18 cellular contexts compared by ENCODE assay signal in the genomic region with DNA sequence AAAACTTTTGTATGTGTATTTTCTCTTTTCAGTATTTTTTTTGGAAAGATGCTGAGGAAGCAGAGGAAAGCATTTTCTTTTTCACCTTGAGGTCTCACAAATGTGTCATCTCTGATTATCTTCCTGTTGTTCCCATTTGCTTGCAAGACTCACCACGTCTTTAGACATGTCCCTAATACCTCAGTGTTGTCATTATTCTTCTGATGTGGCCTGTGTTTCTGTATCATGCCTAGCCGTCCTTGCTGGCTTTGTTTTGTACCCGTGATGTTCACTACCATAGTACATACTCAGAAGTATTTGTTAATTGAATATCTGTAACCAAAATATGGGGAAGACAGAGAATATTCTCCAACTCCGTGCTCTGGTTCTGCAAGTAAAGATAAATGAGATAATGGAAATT. TPM values are rescaled to one million over a fixed set of nuclear protein-coding genes. Genes with fewer than 3 reads are reported as not detected.
DNase-seq lines count a peak whose midpoint lies in the region; ATAC-seq, FAIRE-seq and TF ChIP-seq lines count a peak whose summit lies in the region.
"Had no signal": no experiment of that assay in that cellular context is flagged by ENCODE, and none has a peak within 500 bp of the region (broad histone marks: within the 10 kb centered on the region; RNA-seq: fewer than 3 reads in every experiment).

No MANE protein-coding gene starts in this region.

- no peak overlapping the region for H3K4me3 ChIP-seq in CD8-positive, alpha-beta memory T cell (ENCODE audit: low read length)
- H3K4me3 ChIP-seq in astrocyte (ENCODE audit: insufficient read depth, low read depth, low read length) (no peak overlapping the region), osteoblast (ENCODE audit: insufficient read depth, low read length) (no peak overlapping the region)
- H3K4me3 ChIP-seq: GM23248, psoas muscle, thyroid gland had no signal

- H3K4me1 ChIP-seq in CD8-positive, alpha-beta memory T cell (ENCODE audit: insufficient read depth, low read length) = peaks cover 7% of the 10 kb centered on the region
- H3K4me1 ChIP-seq in astrocyte (ENCODE audit: insufficient read depth, low read length) (peaks cover 12% of the 10 kb centered on the region), osteoblast (ENCODE audit: insufficient read depth, low read length) (peaks cover 6% of the 10 kb centered on the region)
- H3K4me1 ChIP-seq: psoas muscle, thyroid gland had no signal

- no peak overlapping the region for H3K4me3 Mint-ChIP-seq in activated CD8-positive, alpha-beta memory T cell treated with anti-CD3 and anti-CD28 coated beads, Interleukin-2, amount 10 ng/mL, durations not matched to agents 7 days and 5 days
- H3K4me3 Mint-ChIP-seq in CD8-positive, alpha-beta memory T cell = peak overlapping the region in 1 of 7 donors; percentile 22
- no peak overlapping the region for H3K4me3 Mint-ChIP-seq in astrocyte (ENCODE audit: unreplicated experiment)
- H3K4me3 Mint-ChIP-seq: activated T-cell treated with anti-CD3 and anti-CD28 coated beads, Interleukin-2, amount 50 U/mL, for 4 hours had no signal

- no peaks in the 10 kb centered on the region for H3K9me3 ChIP-seq in CD8-positive, alpha-beta memory T cell (ENCODE audit: low read length)
- H3K9me3 ChIP-seq in astrocyte (ENCODE audit: insufficient read depth, low read depth, low read length) (no peaks in the 10 kb centered on the region), osteoblast (ENCODE audit: low read depth, low read length) (no peaks in the 10 kb centered on the region)
- H3K9me3 ChIP-seq: psoas muscle, thyroid gland had no signal

- POLR2A ChIA-PET in CD8-positive, alpha-beta memory T cell (lab: Charles Lee) = no interaction called here

- peak overlapping the region; percentile 74 for H3K27ac Mint-ChIP-seq in activated CD8-positive, alpha-beta memory T cell treated with anti-CD3 and anti-CD28 coated beads, Interleukin-2, amount 10 ng/mL, durations not matched to agents 7 days and 5 days
- H3K27ac Mint-ChIP-seq in CD8-positive, alpha-beta memory T cell = peak overlapping the region in 5 of 8 donors; percentile 20 to 75 (median 64)
- peak overlapping the region; percentile 16 for H3K27ac Mint-ChIP-seq in astrocyte (ENCODE audit: unreplicated experiment)

- H3K36me3 ChIP-seq in CD8-positive, alpha-beta memory T cell (ENCODE audit: insufficient read depth, low read length) = no peaks in the 10 kb centered on the region
- H3K36me3 ChIP-seq in astrocyte (ENCODE audit: insufficient read depth, low read length) (no peaks in the 10 kb centered on the region), osteoblast (ENCODE audit: insufficient read depth, low read length) (no peaks in the 10 kb centered on the region)
- H3K36me3 ChIP-seq: thyroid gland had no signal

- no peaks in the 10 kb centered on the region for H3K79me2 ChIP-seq in astrocyte (ENCODE audit: insufficient read depth, low read length)
- H3K79me2 ChIP-seq in osteoblast (ENCODE audit: insufficient read depth, low read length) = no peaks in the 10 kb centered on the region

- no peak overlapping the region for H2AFZ ChIP-seq in astrocyte (ENCODE audit: low read depth, low read length)
- no peak overlapping the region for H2AFZ ChIP-seq in osteoblast (ENCODE audit: low read length)
- H2AFZ ChIP-seq: GM23248 had no signal

- TF ChIP-seq CTCF in astrocyte (IDR thresholded peaks at IDR 0.05; ENCODE audit: insufficient read depth, low read depth, low read length) = no peak
- TF ChIP-seq CTCF in osteoblast (IDR thresholded peaks at IDR 0.05; ENCODE audit: extremely low read depth, low read depth, low read length) = no peak

- no peaks in the 10 kb centered on the region for H3K36me3 Mint-ChIP-seq in activated CD8-positive, alpha-beta memory T cell treated with anti-CD3 and anti-CD28 coated beads, Interleukin-2, amount 10 ng/mL, durations not matched to agents 7 days and 5 days
- H3K36me3 Mint-ChIP-seq in CD8-positive, alpha-beta memory T cell = no peaks in the 10 kb centered on the region
- H3K36me3 Mint-ChIP-seq in astrocyte (ENCODE audit: low read depth, unreplicated experiment) = no peaks in the 10 kb centered on the region

- peak; percentile 13 for FAIRE-seq in astrocyte (lab: Jason Lieb, UNC)

- H3K9me3 Mint-ChIP-seq in activated CD8-positive, alpha-beta memory T cell treated with anti-CD3 and anti-CD28 coated beads, Interleukin-2, amount 10 ng/mL, durations not matched to agents 7 days and 5 days (ENCODE audit: low read depth) = no peaks in the 10 kb centered on the region
- H3K9me3 Mint-ChIP-seq in CD8-positive, alpha-beta memory T cell = no peaks in the 10 kb centered on the region
- no peaks in the 10 kb centered on the region for H3K9me3 Mint-ChIP-seq in astrocyte (ENCODE audit: unreplicated experiment)
- H3K9me3 Mint-ChIP-seq: activated T-cell treated with anti-CD3 and anti-CD28 coated beads, Interleukin-2, amount 50 U/mL, for 4 hours had no signal

- H3K4me2 ChIP-seq in astrocyte (ENCODE audit: low read length) (no peak overlapping the region), osteoblast (ENCODE audit: insufficient read depth, low read length) (no peak overlapping the region)

- no peak for DNase-seq in activated CD8-positive, alpha-beta memory T cell treated with anti-CD3 and anti-CD28 coated beads, Interleukin-2, amount 10 ng/mL, durations not matched to agents 7 days and 5 days
- DNase-seq in activated CD8-positive, alpha-beta memory T cell treated with anti-CD3 and anti-CD28 coated beads, Interleukin-2, amount 50 U/mL, for 4 hours = no peak
- DNase-seq in CD8-positive, alpha-beta memory T cell = peak in 1 of 5 donors; percentile 9
- DNase-seq in astrocyte (ENCODE audit: low read depth) (no peak), osteoblast (ENCODE audit: insufficient read length, low spot score, missing footprints) (no peak), iPS-NIHi7 (ENCODE audit: extremely low spot score) (no peak), 8988T (no peak)
- no peak for DNase-seq in stimulated activated naive CD4-positive, alpha-beta T cell (lab: John Stamatoyannopoulos, UW)
- DNase-seq: activated CD4-positive, CD25-positive, alpha-beta regulatory T cell treated with anti-CD3 and anti-CD28 coated beads, Interleukin-2, amount 50 U/mL, for 72 hours; activated T-cell treated with anti-CD3 and anti-CD28 coated beads, Interleukin-2, amount 50 U/mL, for 4 hours; psoas muscle; thyroid gland had no signal

- H4K20me1 ChIP-seq in astrocyte (ENCODE audit: insufficient read depth, low read length) (no peaks in the 10 kb centered on the region), osteoblast (ENCODE audit: insufficient read depth, low read length) (no peaks in the 10 kb centered on the region)

- H3K4me1 Mint-ChIP-seq in activated CD8-positive, alpha-beta memory T cell treated with anti-CD3 and anti-CD28 coated beads, Interleukin-2, amount 10 ng/mL, durations not matched to agents 7 days and 5 days = peaks cover 53% of the 10 kb centered on the region
- peaks cover 10 to 28% (median 23%) of the 10 kb centered on the region in 3 donors for H3K4me1 Mint-ChIP-seq in CD8-positive, alpha-beta memory T cell
- H3K4me1 Mint-ChIP-seq in astrocyte (ENCODE audit: low read depth, unreplicated experiment) = peaks cover 11% of the 10 kb centered on the region

- H3K27me3 ChIP-seq in CD8-positive, alpha-beta memory T cell (ENCODE audit: insufficient read depth, low read length, poor library complexity, severe bottlenecking) = no peaks in the 10 kb centered on the region
- H3K27me3 ChIP-seq in astrocyte (ENCODE audit: insufficient read depth, low read length) = no peaks in the 10 kb centered on the region
- H3K27me3 ChIP-seq in osteoblast (ENCODE audit: insufficient read depth, low read length) = no peaks in the 10 kb centered on the region
- H3K27me3 ChIP-seq: thyroid gland had no signal

- CTCF ChIA-PET in activated CD8-positive, alpha-beta memory T cell treated with anti-CD3 and anti-CD28 coated beads, Interleukin-2, amount 10 ng/mL, durations not matched to agents 7 days and 5 days (lab: Charles Lee) = interaction anchor here (1.1 to 9.6 kb wide), 8 partner anchors 44 to 132 kb away, joined by 3 to 222 read pairs (median 10); no protein-coding TSS in a partner anchor
- CTCF ChIA-PET in CD8-positive, alpha-beta memory T cell (lab: Charles Lee) = interaction anchor here (1.0 to 7.0 kb wide), 9 partner anchors 15 to 121 kb away, joined by 5 to 99 read pairs (median 9); no protein-coding TSS in a partner anchor

- H3K27ac ChIP-seq in CD8-positive, alpha-beta memory T cell (ENCODE audit: low read depth, low read length) = no peak overlapping the region
- H3K27ac ChIP-seq in astrocyte (ENCODE audit: low read depth, low read length) = peak overlapping the region; percentile 37
- peak overlapping the region; percentile 24 for H3K27ac ChIP-seq in osteoblast (ENCODE audit: low read depth, low read length)
- H3K27ac ChIP-seq: GM23248, psoas muscle, thyroid gland had no signal

- H3K27me3 Mint-ChIP-seq in activated CD8-positive, alpha-beta memory T cell treated with anti-CD3 and anti-CD28 coated beads, Interleukin-2, amount 10 ng/mL, durations not matched to agents 7 days and 5 days = no peaks in the 10 kb centered on the region
- no peaks in the 10 kb centered on the region for H3K27me3 Mint-ChIP-seq in CD8-positive, alpha-beta memory T cell
- H3K27me3 Mint-ChIP-seq in astrocyte (ENCODE audit: low read depth, unreplicated experiment) = no peaks in the 10 kb centered on the region

- ATAC-seq in activated CD8-positive, alpha-beta memory T cell treated with anti-CD3 and anti-CD28 coated beads, Interleukin-2, amount 10 ng/mL, durations not matched to agents 7 days and 5 days = peak; percentile 40

- peak overlapping the region; percentile 28 for H3K9ac ChIP-seq in astrocyte (ENCODE audit: low read length)
- H3K9ac ChIP-seq: GM23248 had no signal

RNA-seq across cellular contexts. Expression of gene P2RY14, which starts 5.0 kb away (rescaled TPM):
- 1 to 10 TPM; 2.2 to 4.7 TPM for total RNA-seq in activated CD8-positive, alpha-beta memory T cell treated with anti-CD3 and anti-CD28 coated beads, Interleukin-2, amount 10 ng/mL, durations not matched to agents 7 days and 5 days
- 1 to 10 TPM in 1 of 2 experiments, under 1 TPM in 1; 0.84 to 1.3 TPM for total RNA-seq in CD8-positive, alpha-beta memory T cell
- 4.3 TPM for polyA plus RNA-seq in CD8-positive, alpha-beta memory T cell
- 0.11 TPM in 1 of 2 replicates, not detected in the other for total RNA-seq in astrocyte
- not detected in 2 replicates for total RNA-seq in osteoblast
- total RNA-seq: A673, chondrocyte, GM23248, HT1080, OCI-LY7 had no signal
- polyA plus RNA-seq: GM23248, neural cell had no signal

RNA-seq across cellular contexts. Expression of gene GPR87, which starts 33.2 kb away (rescaled TPM):
- under 1 TPM; 0.40 to 0.53 TPM for total RNA-seq in activated CD8-positive, alpha-beta memory T cell treated with anti-CD3 and anti-CD28 coated beads, Interleukin-2, amount 10 ng/mL, durations not matched to agents 7 days and 5 days
- 1 to 10 TPM in 1 of 2 experiments, under 1 TPM in 1; 0.61 to 1.2 TPM for total RNA-seq in CD8-positive, alpha-beta memory T cell
- polyA plus RNA-seq in CD8-positive, alpha-beta memory T cell = not detected
- total RNA-seq in astrocyte (12.1 and 15.5 TPM in 2 replicates), osteoblast (not detected in 2 replicates)
- total RNA-seq: A673, chondrocyte, OCI-LY7, psoas muscle, thyroid gland had no signal
- polyA plus RNA-seq: GM23248, neural cell, psoas muscle had no signal

RNA-seq across cellular contexts. Expression of gene P2RY13, which starts 46.0 kb away (rescaled TPM):
- total RNA-seq in activated CD8-positive, alpha-beta memory T cell treated with anti-CD3 and anti-CD28 coated beads, Interleukin-2, amount 10 ng/mL, durations not matched to agents 7 days and 5 days = not detected
- total RNA-seq in CD8-positive, alpha-beta memory T cell = not detected
- not detected for polyA plus RNA-seq in CD8-positive, alpha-beta memory T cell
- total RNA-seq in astrocyte (not detected in 2 replicates), osteoblast (not detected in 2 replicates)
- total RNA-seq: A673; activated T-cell treated with anti-CD3 and anti-CD28 coated beads, Interleukin-2, amount 50 U/mL, for 4 hours; chondrocyte; GM23248; HT1080; OCI-LY7 had no signal
- polyA plus RNA-seq: GM23248 had no signal

Comparison
In these comparisons a context has a peak if more than half of its experiments do, and no peak if none do; other contexts are left out.
1. H3K27ac Mint-ChIP-seq: peak in every context shown above with its lines; median percentile 74 in activated CD8-positive, alpha-beta memory T cell treated with anti-CD3 and anti-CD28 coated beads, Interleukin-2, amount 10 ng/mL, durations not matched to agents 7 days and 5 days; 64 in CD8-positive, alpha-beta memory T cell; 16 in astrocyte.